25 cellular contexts compared by ENCODE assay signal in genomic region chr17:253091-253846, GRCh38.
DNase-seq lines count a peak whose midpoint lies in the region; ATAC-seq, FAIRE-seq and TF ChIP-seq lines count a peak whose summit lies in the region.
"Had no signal": no experiment of that assay in that cellular context is flagged by ENCODE, and none has a peak within 500 bp of the region (broad histone marks: within the 10 kb centered on the region; RNA-seq: fewer than 3 reads in every experiment).

No MANE protein-coding gene starts in this region.

- FAIRE-seq in A549 (lab: Jason Lieb, UNC) (no peak), frontal cortex (lab: Jason Lieb, UNC) (no peak)
- FAIRE-seq: endothelial cell of umbilical vein, keratinocyte had no signal

- TF ChIP-seq EP300 in A549 (IDR thresholded peaks at IDR 0.05) (no peak), sigmoid colon (IDR thresholded peaks at IDR 0.05) (no peak)

- WGBS in A549 (ENCODE audit: missing lambda C conversion rate): 88% methylated on average over 21 of the region's 29 CpGs
- 89 to 90% methylated on average over 21 of the region's 29 CpGs for WGBS in sigmoid colon, 2 donors

- no peak overlapping the region for H3K27ac ChIP-seq in A549
- no peak overlapping the region for H3K27ac ChIP-seq in sigmoid colon
- H3K27ac ChIP-seq: 22Rv1, PC-9 had no signal

- ATAC-seq in A549 (peak; percentile 21 to 30; a peak in 3 of 6 replicates), left lobe of liver (peak; percentile 27)
- ATAC-seq: activated T-helper 17 cell treated with anti-CD3 and anti-CD28 coated beads, Interleukin-2, amount 50 U/mL, for 72 hours had no signal

- H3K4me3 ChIP-seq in A549: no peak overlapping the region
- H3K4me3 ChIP-seq in sigmoid colon: no peak overlapping the region
- H3K4me3 ChIP-seq: HAP-1, PC-9 had no signal

- DNase-seq in activated CD4-positive, CD25-positive, alpha-beta regulatory T cell treated with anti-CD3 and anti-CD28 coated beads, Interleukin-2, amount 50 U/mL, for 72 hours: peak; percentile 17
- no peak for DNase-seq in activated CD4-positive, CD25-positive, alpha-beta regulatory T cell (lab: John Stamatoyannopoulos, UW)
- DNase-seq in A549 (ENCODE audit: low read depth in 1 of 2, low spot score in 1 of 2): no peak
- peak; percentile 42 for DNase-seq in left lobe of liver (ENCODE audit: low spot score)
- DNase-seq in sigmoid colon: peak; percentile 42
- no peak for DNase-seq in H4 (ENCODE audit: low spot score)
- DNase-seq in frontal cortex (ENCODE audit: low spot score in 2 of 2): no peak
- DNase-seq in NCI-H1092 treated with DMSO at 0.1 percent for 48 hours (lab: John Stamatoyannopoulos, UW): no peak
- DNase-seq: activated B cell treated with CpG ODN at 0.5 μM for 24 hours; activated CD4-positive, alpha-beta memory T cell treated with anti-CD3 and anti-CD28 coated beads for 36 hours; activated CD8-positive, alpha-beta memory T cell treated with anti-CD3 and anti-CD28 coated beads, Interleukin-2, amount 50 U/mL, for 4 hours; central memory CD4-positive, alpha-beta T cell; DND-41; NCI-H1694 treated with DMSO at 0.1 percent for 48 hours; NCI-H2171; NCI-H524 treated with DMSO at 0.1 percent for 48 hours; PC-9; SIG-M5; stimulated activated CD4-positive, alpha-beta T cell treated with anti-CD3 and anti-CD28 coated beads, Interleukin-2, amount 100 ng/mL, for 48 hours; SW 1271 had no signal

- CTCF ChIA-PET in A549 (lab: Yijun Ruan, JAX): no interaction called here

- H3K9me3 ChIP-seq in A549 (no peaks in the 10 kb centered on the region), sigmoid colon (no peaks in the 10 kb centered on the region)
- H3K9me3 ChIP-seq: HAP-1 had no signal

- H3K36me3 ChIP-seq in sigmoid colon: no peaks in the 10 kb centered on the region
- H3K36me3 ChIP-seq: HAP-1 had no signal

- no peak for TF ChIP-seq RAD21 in A549 (conservative IDR thresholded peaks at IDR 0.05 in 1 of 2, IDR thresholded peaks at IDR 0.05 in 1 of 2)

- intact Hi-C loops in sigmoid colon (cut with DNase I): no loop called here

- TF ChIP-seq CTCF in A549 (IDR thresholded peaks at IDR 0.05) (no peak), sigmoid colon (IDR thresholded peaks at IDR 0.05) (no peak)

- no peaks in the 10 kb centered on the region for H3K4me1 ChIP-seq in A549
- H3K4me1 ChIP-seq in sigmoid colon: no peaks in the 10 kb centered on the region
- H3K4me1 ChIP-seq: HAP-1 had no signal

- H3K27me3 ChIP-seq in sigmoid colon: no peaks in the 10 kb centered on the region

- H3K4me2 ChIP-seq in A549: no peak overlapping the region
- H3K4me2 ChIP-seq: PC-9 had no signal

- TF ChIP-seq POLR2A in A549 (IDR thresholded peaks at IDR 0.05; ENCODE audit: low read length) (no peak), sigmoid colon (IDR thresholded peaks at IDR 0.05) (no peak)

- POLR2A ChIA-PET in A549 (lab: Yijun Ruan, JAX): no interaction called here

TF ChIP-seq in A549, 52 proteins besides CTCF, POLR2A, EP300 and RAD21:
- TF ChIP-seq ATOH8 (CRISPR knock-in tag; IDR thresholded peaks at IDR 0.05; ENCODE audit: low read depth) (no peak), KDM1A (IDR thresholded peaks at IDR 0.05; ENCODE audit: low read depth) (no peak), SMC3 (IDR thresholded peaks at IDR 0.05) (no peak), JUN (IDR thresholded peaks at IDR 0.05) (no peak), HDAC2 (IDR thresholded peaks at IDR 0.05) (no peak), ESRRA (IDR thresholded peaks at IDR 0.05; ENCODE audit: borderline replicate concordance, low read length) (no peak), HOXA7 (CRISPR knock-in tag; IDR thresholded peaks at IDR 0.05) (no peak), TP53 (CRISPR knock-in tag; IDR thresholded peaks at IDR 0.05) (no peak), FOSB (CRISPR knock-in tag; IDR thresholded peaks at IDR 0.05) (no peak), PBX3 (IDR thresholded peaks at IDR 0.05) (no peak), CHD4 (IDR thresholded peaks at IDR 0.05; ENCODE audit: borderline replicate concordance) (no peak)

Comparison
In these comparisons a context has a peak if more than half of its experiments do, and no peak if none do; other contexts are left out.
1. DNase-seq: peak in activated CD4-positive, CD25-positive, alpha-beta regulatory T cell treated with anti-CD3 and anti-CD28 coated beads, Interleukin-2, amount 50 U/mL, for 72 hours (single experiment), left lobe of liver (single experiment) and sigmoid colon (single experiment); none in activated CD4-positive, CD25-positive, alpha-beta regulatory T cell (0 of 4), A549 (0 of 2), H4 (single experiment), frontal cortex (0 of 2) and NCI-H1092 treated with DMSO at 0.1 percent for 48 hours (single experiment).